9 cellular contexts compared by ENCODE assay signal in the genomic region with DNA sequence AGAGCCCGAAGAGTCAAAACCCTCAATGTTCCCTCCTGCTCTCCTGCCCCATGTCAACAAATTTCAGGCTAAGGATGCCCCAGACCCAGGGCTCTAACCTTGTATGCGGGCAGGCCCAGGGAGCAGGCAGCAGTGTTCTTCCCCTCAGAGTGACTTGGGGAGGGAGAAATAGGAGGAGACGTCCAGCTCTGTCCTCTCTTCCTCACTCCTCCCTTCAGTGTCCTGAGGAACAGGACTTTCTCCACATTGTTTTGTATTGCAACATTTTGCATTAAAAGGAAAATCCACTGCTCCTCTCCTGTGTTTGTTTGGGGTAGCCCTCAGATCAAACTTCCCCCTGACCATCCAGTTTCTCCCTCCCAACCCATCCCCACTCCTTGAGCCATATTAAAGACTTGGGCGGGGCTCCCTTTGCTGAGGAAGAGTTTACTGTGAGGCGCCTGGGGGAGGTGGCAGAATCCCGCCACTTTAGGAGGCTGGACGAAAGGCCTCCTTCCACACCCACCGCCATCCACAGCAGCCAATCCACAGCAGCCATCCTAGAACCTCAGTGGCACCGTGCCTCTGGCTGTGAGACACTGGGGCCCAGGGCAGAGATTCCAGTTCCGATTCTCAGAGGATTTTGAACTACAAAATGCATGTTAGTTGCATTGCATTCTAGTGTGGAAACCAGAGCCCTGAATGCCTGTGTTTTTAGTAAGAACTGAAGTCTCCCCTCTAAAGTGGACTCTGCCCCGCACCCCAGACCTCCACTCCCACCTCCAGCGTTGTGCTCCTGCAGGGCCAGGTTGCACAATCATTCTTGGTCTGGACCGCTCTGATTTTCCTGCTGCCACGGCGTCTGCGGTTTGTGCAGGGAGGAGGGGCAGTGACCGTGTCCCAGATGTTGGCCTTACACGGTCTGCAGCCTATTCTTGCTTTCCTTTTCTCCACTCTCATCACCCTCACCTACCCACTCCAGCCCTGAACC. TPM values are rescaled to one million over a fixed set of nuclear protein-coding genes. Genes with fewer than 3 reads are reported as not detected.
A peak's percentile ranks its signal among the peaks of the same experiment; 100 is the strongest.
DNase-seq lines count a peak whose midpoint lies in the region; ATAC-seq and TF ChIP-seq lines count a peak whose summit lies in the region.
"Had no signal": no experiment of that assay in that cellular context is flagged by ENCODE, and none has a peak within 500 bp of the region (broad histone marks: within the 10 kb centered on the region; RNA-seq: fewer than 3 reads in every experiment).

No MANE protein-coding gene starts in this region.

- no peak overlapping the region for H2BK5ac ChIP-seq in H9 (ENCODE audit: insufficient read length, low read length)

- H3K4me2 ChIP-seq in H9 (ENCODE audit: insufficient read depth, insufficient read length, low read length) (no peak overlapping the region), hepatocyte (peak overlapping the region; percentile 71), smooth muscle cell (peak overlapping the region; percentile 88)

- H3K9ac ChIP-seq in H9 (ENCODE audit: extremely low read depth, insufficient read length, low read length) (no peak overlapping the region), smooth muscle cell (ENCODE audit: low read depth) (peak overlapping the region; percentile 42)

- H3K9me3 ChIP-seq in H9 (ENCODE audit: control insufficient read depth, low read depth, low read length) (peaks cover 7% of the 10 kb centered on the region), hepatocyte (ENCODE audit: low read depth) (no peaks in the 10 kb centered on the region), smooth muscle cell (replicated peaks; ENCODE audit: low read depth) (no peaks in the 10 kb centered on the region)

- no peak overlapping the region for H3K27ac ChIP-seq in H9 (ENCODE audit: insufficient read length, low read depth, low read length)
- H3K27ac ChIP-seq in hepatocyte: peak overlapping the region; percentile 96
- H3K27ac ChIP-seq in smooth muscle cell (ENCODE audit: low read depth): peak overlapping the region; percentile 93

- no peaks in the 10 kb centered on the region for H3K36me3 ChIP-seq in hepatocyte (replicated peaks; ENCODE audit: insufficient read depth, low read depth)
- no peaks in the 10 kb centered on the region for H3K36me3 ChIP-seq in smooth muscle cell (ENCODE audit: low read depth)

- no peak overlapping the region for H3K18ac ChIP-seq in H9 (ENCODE audit: insufficient read length, low read depth, low read length)

- no peak overlapping the region for H2BK20ac ChIP-seq in H9 (ENCODE audit: low read depth, low read length, poor library complexity, severe bottlenecking)

- no peak overlapping the region for H4K91ac ChIP-seq in H9 (ENCODE audit: insufficient read length, low read depth, low read length)

- H3K4me3 Mint-ChIP-seq in H9 (peak overlapping the region in 1 of 2 experiments; percentile 30; a peak in 2 of 5 replicates), immature natural killer cell (no peak overlapping the region)
- H3K4me3 Mint-ChIP-seq in activated T-helper 17 cell treated with anti-CD3 and anti-CD28 coated beads, Interleukin-2, amount 50 U/mL, for 72 hours: no peak overlapping the region

- H4K5ac ChIP-seq in H9 (ENCODE audit: insufficient read length, low read depth, low read length): no peak overlapping the region

- peaks cover 10% of the 10 kb centered on the region for H3K23me2 ChIP-seq in H9 (ENCODE audit: insufficient read length, low read depth, low read length, poor library complexity, severe bottlenecking)

- no peak overlapping the region for H4K8ac ChIP-seq in H9 (replicated peaks; ENCODE audit: insufficient read length, low read depth, low read length)

- H4K20me1 ChIP-seq in H9 (ENCODE audit: control insufficient read depth, insufficient read depth, insufficient read length) (no peaks in the 10 kb centered on the region), hepatocyte (ENCODE audit: insufficient read depth, poor library complexity, severe bottlenecking) (no peaks in the 10 kb centered on the region), smooth muscle cell (ENCODE audit: low read depth) (no peaks in the 10 kb centered on the region)

- H3K4ac ChIP-seq in H9 (ENCODE audit: low read depth, low read length): no peak overlapping the region

- H3K27ac Mint-ChIP-seq in H9 (peak overlapping the region; percentile 58 to 85 (median 71); a peak in 4 of 7 replicates), immature natural killer cell (peak overlapping the region in 2 of 6 donors; percentile 19 to 33)
- H3K27ac Mint-ChIP-seq in activated T-helper 17 cell treated with anti-CD3 and anti-CD28 coated beads, Interleukin-2, amount 50 U/mL, for 72 hours: peak overlapping the region; percentile 50

- no peaks in the 10 kb centered on the region for H3K27me3 ChIP-seq in H9 (ENCODE audit: insufficient read depth, low read length)
- H3K27me3 ChIP-seq in hepatocyte: no peaks in the 10 kb centered on the region
- H3K27me3 ChIP-seq in smooth muscle cell (ENCODE audit: low read depth): no peaks in the 10 kb centered on the region

- H2AFZ ChIP-seq in H9 (ENCODE audit: low read length) (no peak overlapping the region), hepatocyte (no peak overlapping the region), smooth muscle cell (ENCODE audit: low read depth) (no peak overlapping the region)

- DNase-seq in H9 (peak; percentile 35), hepatocyte (ENCODE audit: low spot score) (peak; percentile 76), smooth muscle cell (lab: John Stamatoyannopoulos, UW; ENCODE audit: unreplicated experiment) (no peak), amniotic stem cell (lab: John Stamatoyannopoulos, UW) (no peak), immature natural killer cell (no peak)
- no peak for DNase-seq in central memory CD4-positive, alpha-beta T cell
- DNase-seq: glutamatergic neuron had no signal

- H2BK120ac ChIP-seq in H9 (ENCODE audit: low read depth, low read length, poor library complexity, severe bottlenecking): no peak overlapping the region

- peaks cover 46 to 67% (median 66%) of the 10 kb centered on the region in 3 experiments for H3K36me3 Mint-ChIP-seq in H9 (ENCODE audit: insufficient read depth in 1 of 3, low read depth in 3 of 3)
- peaks cover 8% of the 10 kb centered on the region for H3K36me3 Mint-ChIP-seq in activated T-helper 17 cell treated with anti-CD3 and anti-CD28 coated beads, Interleukin-2, amount 50 U/mL, for 72 hours (ENCODE audit: low read depth)
- H3K36me3 Mint-ChIP-seq in immature natural killer cell: peaks cover 5 to 12% (median 8%) of the 10 kb centered on the region in 3 donors

- H3K23ac ChIP-seq in H9 (ENCODE audit: insufficient read length, low read depth, low read length): no peak overlapping the region

- H3K4me1 ChIP-seq in H9 (ENCODE audit: insufficient read depth, low read length) (peaks cover 10% of the 10 kb centered on the region; the same call in 1 of the 2 replicates), hepatocyte (ENCODE audit: insufficient read depth) (peaks cover 63% of the 10 kb centered on the region), smooth muscle cell (ENCODE audit: low read depth) (peaks cover 57% of the 10 kb centered on the region)

- no peak for TF ChIP-seq CTCF in H9 (conservative IDR thresholded peaks at IDR 0.05)
- no peak for TF ChIP-seq CTCF in hepatocyte (IDR thresholded peaks at IDR 0.05; ENCODE audit: poor library complexity)
- TF ChIP-seq CTCF in smooth muscle cell (IDR thresholded peaks at IDR 0.05; ENCODE audit: borderline replicate concordance, insufficient read depth, poor library complexity, severe bottlenecking): no peak

- H3K4me1 Mint-ChIP-seq in H9: peaks cover 62 to 65% of the 10 kb centered on the region in 2 experiments
- peaks cover 10% of the 10 kb centered on the region for H3K4me1 Mint-ChIP-seq in activated T-helper 17 cell treated with anti-CD3 and anti-CD28 coated beads, Interleukin-2, amount 50 U/mL, for 72 hours
- peaks cover 23 to 33% of the 10 kb centered on the region in 2 donors for H3K4me1 Mint-ChIP-seq in immature natural killer cell

- H3K79me2 ChIP-seq in H9 (ENCODE audit: insufficient read depth, low read length) (peaks cover 6% of the 10 kb centered on the region; the same call in 1 of the 2 replicates), hepatocyte (peaks cover 27% of the 10 kb centered on the region), smooth muscle cell (ENCODE audit: low read depth) (peaks cover 15% of the 10 kb centered on the region)

- H3K14ac ChIP-seq in H9 (ENCODE audit: insufficient read depth, low read length): peak overlapping the region; percentile 39

- no peaks in the 10 kb centered on the region for H3K9me2 ChIP-seq in hepatocyte (replicated peaks; ENCODE audit: insufficient read depth)

- H2BK12ac ChIP-seq in H9 (ENCODE audit: insufficient read length, low read depth, low read length): no peak overlapping the region

- H3K4me3 ChIP-seq in hepatocyte: peak overlapping the region; percentile 25
- peak overlapping the region; percentile 36 for H3K4me3 ChIP-seq in smooth muscle cell

- no peak overlapping the region for H3T11ph ChIP-seq in H9 (ENCODE audit: low read length)

- peaks cover 24% of the 10 kb centered on the region for H3F3A ChIP-seq in smooth muscle cell (ENCODE audit: low read depth)

- no peak overlapping the region for H2BK15ac ChIP-seq in H9 (ENCODE audit: low read depth, low read length)

- peaks cover 6% of the 10 kb centered on the region for H3K27me3 Mint-ChIP-seq in H9 (ENCODE audit: low read depth)
- no peaks in the 10 kb centered on the region for H3K27me3 Mint-ChIP-seq in activated T-helper 17 cell treated with anti-CD3 and anti-CD28 coated beads, Interleukin-2, amount 50 U/mL, for 72 hours
- H3K27me3 Mint-ChIP-seq in immature natural killer cell (ENCODE audit: low read depth in 3 of 3): peaks cover 0 to 3% (median 3%) of the 10 kb centered on the region in 3 donors

- H2AK5ac ChIP-seq in H9 (ENCODE audit: insufficient read length, low read length): no peak overlapping the region

- ATAC-seq in activated T-helper 17 cell treated with anti-CD3 and anti-CD28 coated beads, Interleukin-2, amount 50 U/mL, for 72 hours (replicated peaks): no peak
- no peak for ATAC-seq in GM19455 (IDR thresholded peaks at IDR 0.05; ENCODE audit: unreplicated experiment)

- H3K56ac ChIP-seq in H9 (ENCODE audit: insufficient read length, low read depth, low read length): no peak overlapping the region

- WGBS in H9 (ENCODE audit: extremely low coverage, insufficient read length, low lambda C conversion rate): no CpG with 5 or more reads among the region's 18 CpGs
- 26% methylated on average over 18 of the region's 18 CpGs for WGBS in hepatocyte (ENCODE audit: low lambda C conversion rate, missing lambda C conversion rate)
- 13% methylated on average over 18 of the region's 18 CpGs for WGBS in smooth muscle cell (ENCODE audit: low lambda C conversion rate)

- H3K9me3 Mint-ChIP-seq in H9 (peaks cover 23 to 25% of the 10 kb centered on the region in 2 experiments), immature natural killer cell (no peaks in the 10 kb centered on the region)
- H3K9me3 Mint-ChIP-seq in activated T-helper 17 cell treated with anti-CD3 and anti-CD28 coated beads, Interleukin-2, amount 50 U/mL, for 72 hours: no peaks in the 10 kb centered on the region

- peaks cover 6% of the 10 kb centered on the region for H3K79me1 ChIP-seq in H9 (ENCODE audit: insufficient read depth, low read depth, low read length, poor library complexity, severe bottlenecking)

RNA-seq across cellular contexts. Expression of gene OLFML3, which starts 3.0 kb away (rescaled TPM):
- total RNA-seq in H9 (2021) (171 and 176 TPM in 2 replicates), hepatocyte (441 and 460 TPM in 2 replicates), smooth muscle cell (220 and 274 TPM in 2 replicates)
- under 1 TPM; 0.13 to 0.40 TPM for total RNA-seq in activated T-helper 17 cell treated with anti-CD3 and anti-CD28 coated beads, Interleukin-2, amount 50 U/mL, for 72 hours
- polyA plus RNA-seq in hepatocyte (494 and 559 TPM in 2 replicates), smooth muscle cell (256 and 308 TPM in 2 replicates), immature natural killer cell (under 1 TPM in 1 of 3 donors, not detected in 2; 0.11 TPM)

RNA-seq across cellular contexts. Expression of gene HIPK1, which starts 53.1 kb away (rescaled TPM):
- 65.7 and 68.1 TPM in 2 replicates for total RNA-seq in H9 (2021)
- 10 to 100 TPM; 44.4 to 71.0 TPM for total RNA-seq in activated T-helper 17 cell treated with anti-CD3 and anti-CD28 coated beads, Interleukin-2, amount 50 U/mL, for 72 hours
- total RNA-seq in hepatocyte: 31.6 and 34.1 TPM in 2 replicates
- polyA plus RNA-seq in hepatocyte: 8.7 and 12.1 TPM in 2 replicates
- total RNA-seq in smooth muscle cell: 34.2 TPM in 2 replicates
- 11.4 and 12.0 TPM in 2 replicates for polyA plus RNA-seq in smooth muscle cell
- polyA plus RNA-seq in immature natural killer cell: 10 to 100 TPM in 2 of 3 donors, 1 to 10 TPM in 1; 4.3 to 27.5 (median 12.7) TPM

Comparison
In these comparisons a context has a peak if more than half of its experiments do, and no peak if none do; other contexts are left out.
1. DNase-seq: peak in H9 (single experiment) and hepatocyte (single experiment); none in smooth muscle cell (single experiment), amniotic stem cell (single experiment), central memory CD4-positive, alpha-beta T cell (single experiment) and immature natural killer cell (0 of 3).
2. RNA of gene OLFML3, which starts 3.0 kb away (total RNA-seq): 441 to 460 TPM in hepatocyte, 220 to 274 TPM in smooth muscle cell and 171 to 176 TPM in H9; 0.13 to 0.40 TPM in activated T-helper 17 cell treated with anti-CD3 and anti-CD28 coated beads, Interleukin-2, amount 50 U/mL, for 72 hours; every median in the first group is over 100 times any median in the second.